In the genomic region with DNA sequence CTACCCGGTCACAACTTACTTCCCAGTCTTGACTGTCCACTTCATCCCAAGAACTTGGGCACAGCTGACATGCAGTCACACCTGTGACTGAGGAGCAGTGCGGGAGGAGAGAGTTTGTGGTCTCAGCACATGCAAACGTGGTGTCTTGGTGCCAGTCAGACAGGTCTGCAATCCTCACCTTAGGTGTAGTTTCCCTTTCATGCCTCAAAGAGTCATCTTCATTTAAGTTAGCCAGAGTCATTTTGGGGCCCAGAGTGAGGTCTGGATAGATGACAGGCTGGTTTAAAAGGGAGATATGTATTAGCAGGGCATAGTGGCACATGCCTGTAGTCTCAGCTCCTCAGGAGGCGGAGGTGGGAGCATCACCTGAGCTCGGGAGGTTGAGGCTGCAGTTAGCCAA, we compare ENCODE assay signal across 19 cellular contexts.
DNase-seq lines count a peak whose midpoint lies in the region; ATAC-seq, FAIRE-seq and TF ChIP-seq lines count a peak whose summit lies in the region.
"Had no signal": no experiment of that assay in that cellular context is flagged by ENCODE, and none has a peak within 500 bp of the region (broad histone marks: within the 10 kb centered on the region; RNA-seq: fewer than 3 reads in every experiment).

No MANE protein-coding gene starts in this region.

- H4K5ac ChIP-seq in H1 (ENCODE audit: insufficient read length, low read depth, low read length): no peak overlapping the region

- H3K79me2 ChIP-seq in H1 (ENCODE audit: control insufficient read depth in 1 of 2, insufficient read depth in 2 of 2, low read length in 2 of 2): no peaks in the 10 kb centered on the region

- POLR2A ChIA-PET in H1 (lab: Charles Lee; ENCODE audit: partially characterized antibody): no interaction called here

- no peak for TF ChIP-seq EP300 in H1 (IDR thresholded peaks at IDR 0.05; ENCODE audit: borderline replicate concordance in 1 of 2, low read depth in 2 of 2, low read length in 2 of 2)

- no peak for DNase-seq in activated naive CD8-positive, alpha-beta T cell treated with anti-CD3 and anti-CD28 coated beads for 36 hours
- no peak for DNase-seq in GM18507 (ENCODE audit: extremely low spot score, insufficient read length, low read depth)
- DNase-seq in H1 (ENCODE audit: low read depth in 1 of 2, low spot score in 2 of 2): no peak
- DNase-seq in stimulated activated effector memory CD8-positive, alpha-beta T cell treated with anti-CD3 and anti-CD28 coated beads, Interleukin-12 subunit alpha, Interleukin-12 subunit beta, amount 100 ng/mL, for 72 hours (ENCODE audit: low spot score in 2 of 2): no peak
- DNase-seq in stimulated activated CD4-positive, alpha-beta T cell treated with anti-CD3 and anti-CD28 coated beads, Interleukin-15, amount 100 ng/mL, for 24 hours: no peak
- DNase-seq: ACHN, AML-193, Calu3, GOT3, KBM-7, NCI-H1436, NCI-H2029, NCI-H2171, NCI-H446, NCI-H69, SHP77 treated with DMSO at 0.1 percent for 48 hours had no signal

- WGBS in H1 (ENCODE audit: extremely low coverage in 1 of 2, insufficient coverage in 1 of 2, insufficient read length in 1 of 2, insufficient replicate concordance in 2 of 2, low coverage in 1 of 2, low lambda C conversion rate in 2 of 2, missing lambda C conversion rate in 1 of 2), 2 experiments: 92% methylated on average over 4 of the region's 5 CpGs; no CpG with 5 or more reads in 1 of the 2 experiments

- no peak overlapping the region for H2BK20ac ChIP-seq in H1 (ENCODE audit: low read length)

- H3K4me3 Mint-ChIP-seq in activated naive CD8-positive, alpha-beta T cell: no peak overlapping the region
- H3K4me3 Mint-ChIP-seq in activated naive CD8-positive, alpha-beta T cell treated with anti-CD3 and anti-CD28 coated beads for 36 hours: no peak overlapping the region
- H3K4me3 Mint-ChIP-seq in stimulated activated effector memory CD8-positive, alpha-beta T cell treated with anti-CD3 and anti-CD28 coated beads, Interleukin-12 subunit alpha, Interleukin-12 subunit beta, amount 100 ng/mL, for 72 hours: no peak overlapping the region
- H3K4me3 Mint-ChIP-seq: CD14-positive monocyte had no signal

- H3K9me3 ChIP-seq in H1 (ENCODE audit: insufficient read depth in 2 of 2, low read depth in 1 of 2, low read length in 1 of 2): no peaks in the 10 kb centered on the region

- FAIRE-seq in GM18507 (lab: Jason Lieb, UNC) (peak; percentile 56), H1 (lab: Jason Lieb, UNC) (no peak)

- TF ChIP-seq POLR2A in H1 (IDR thresholded peaks at IDR 0.05; ENCODE audit: control extremely low read depth in 1 of 2, low read depth in 2 of 2, low read length in 2 of 2): no peak

- no peak overlapping the region for H2BK12ac ChIP-seq in H1 (ENCODE audit: low read depth, low read length)

- H2BK5ac ChIP-seq in H1 (ENCODE audit: low read depth, low read length): no peak overlapping the region

- no peak overlapping the region for H2AFZ ChIP-seq in H1 (ENCODE audit: low read length)

- H2AK5ac ChIP-seq in H1 (ENCODE audit: low read depth, low read length): no peak overlapping the region

- no peak overlapping the region for H3K14ac ChIP-seq in H1 (ENCODE audit: insufficient read length)

- H3K4me3 ChIP-seq in H1 (ENCODE audit: extremely low read depth in 1 of 4, insufficient read depth in 2 of 4, low read depth in 3 of 4, low read length in 4 of 4): no peak overlapping the region

- no peak overlapping the region for H3K56ac ChIP-seq in H1 (replicated peaks; ENCODE audit: insufficient read length, low read depth, low read length)

- H3K9me3 Mint-ChIP-seq in activated naive CD8-positive, alpha-beta T cell (ENCODE audit: low read depth): no peaks in the 10 kb centered on the region
- H3K9me3 Mint-ChIP-seq in activated naive CD8-positive, alpha-beta T cell treated with anti-CD3 and anti-CD28 coated beads for 36 hours: no peaks in the 10 kb centered on the region
- H3K9me3 Mint-ChIP-seq in stimulated activated effector memory CD8-positive, alpha-beta T cell treated with anti-CD3 and anti-CD28 coated beads, Interleukin-12 subunit alpha, Interleukin-12 subunit beta, amount 100 ng/mL, for 72 hours: no peaks in the 10 kb centered on the region
- H3K9me3 Mint-ChIP-seq: CD14-positive monocyte had no signal

- peaks cover 17% of the 10 kb centered on the region for H3K36me3 Mint-ChIP-seq in activated naive CD8-positive, alpha-beta T cell
- peaks cover 40% of the 10 kb centered on the region for H3K36me3 Mint-ChIP-seq in activated naive CD8-positive, alpha-beta T cell treated with anti-CD3 and anti-CD28 coated beads for 36 hours
- H3K36me3 Mint-ChIP-seq in stimulated activated effector memory CD8-positive, alpha-beta T cell treated with anti-CD3 and anti-CD28 coated beads, Interleukin-12 subunit alpha, Interleukin-12 subunit beta, amount 100 ng/mL, for 72 hours: peaks cover 52% of the 10 kb centered on the region

- no peak overlapping the region for H3K4ac ChIP-seq in H1 (replicated peaks; ENCODE audit: insufficient read length, low read depth, low read length)

- TF ChIP-seq CTCF in H1 (IDR thresholded peaks at IDR 0.05; ENCODE audit: control extremely low read depth in 1 of 3, insufficient read depth in 1 of 3, low read depth in 1 of 3, low read length in 3 of 3): no peak

- peaks cover 60% of the 10 kb centered on the region for H3K4me1 Mint-ChIP-seq in activated naive CD8-positive, alpha-beta T cell (ENCODE audit: low read depth)
- peaks cover 59% of the 10 kb centered on the region for H3K4me1 Mint-ChIP-seq in activated naive CD8-positive, alpha-beta T cell treated with anti-CD3 and anti-CD28 coated beads for 36 hours
- peaks cover 51% of the 10 kb centered on the region for H3K4me1 Mint-ChIP-seq in stimulated activated effector memory CD8-positive, alpha-beta T cell treated with anti-CD3 and anti-CD28 coated beads, Interleukin-12 subunit alpha, Interleukin-12 subunit beta, amount 100 ng/mL, for 72 hours

- H3K27me3 ChIP-seq in H1 (replicated peaks in 1 of 4; ENCODE audit: control insufficient read depth in 3 of 4, extremely low read depth in 1 of 4, insufficient read depth in 3 of 4, low read length in 3 of 4): no peaks in the 10 kb centered on the region

- H3K23me2 ChIP-seq in H1 (ENCODE audit: low read depth, low read length): no peaks in the 10 kb centered on the region

- no peaks in the 10 kb centered on the region; the same call in 1 of the 2 replicates for H3K79me1 ChIP-seq in H1 (ENCODE audit: low read depth, low read length)

- no peak overlapping the region; the same call in 1 of the 2 replicates for H3K27ac ChIP-seq in H1 (ENCODE audit: low read depth, low read length)

- no peak overlapping the region for H4K8ac ChIP-seq in H1 (ENCODE audit: extremely low read depth, insufficient read depth, low read length)

- no peak overlapping the region for H3K23ac ChIP-seq in H1 (ENCODE audit: insufficient read length)

- ATAC-seq in stimulated activated effector memory CD8-positive, alpha-beta T cell treated with anti-CD3 and anti-CD28 coated beads, Interleukin-12 subunit alpha, Interleukin-12 subunit beta, amount 100 ng/mL, for 72 hours: peak; percentile 56
- ATAC-seq in GM18520 (IDR thresholded peaks at IDR 0.05; ENCODE audit: unreplicated experiment): no peak

- peaks cover 16 to 34% (median 28%) of the 10 kb centered on the region in 4 experiments; a peak in 7 of 8 replicates for H3K36me3 ChIP-seq in H1 (ENCODE audit: control insufficient read depth in 2 of 4, insufficient read depth in 4 of 4, low read length in 3 of 4)

- peak overlapping the region; percentile 61 for H3K27ac Mint-ChIP-seq in activated naive CD8-positive, alpha-beta T cell
- H3K27ac Mint-ChIP-seq in activated naive CD8-positive, alpha-beta T cell treated with anti-CD3 and anti-CD28 coated beads for 36 hours: no peak overlapping the region
- H3K27ac Mint-ChIP-seq in stimulated activated effector memory CD8-positive, alpha-beta T cell treated with anti-CD3 and anti-CD28 coated beads, Interleukin-12 subunit alpha, Interleukin-12 subunit beta, amount 100 ng/mL, for 72 hours: peak overlapping the region; percentile 50

- no peak overlapping the region for H4K91ac ChIP-seq in H1 (replicated peaks; ENCODE audit: insufficient read length, low read length)

- no peak overlapping the region for H3K9ac ChIP-seq in H1 (replicated peaks in 1 of 4; ENCODE audit: extremely low read depth in 1 of 4, low read depth in 3 of 4, low read length in 3 of 4)

- no peaks in the 10 kb centered on the region for H3K27me3 Mint-ChIP-seq in activated naive CD8-positive, alpha-beta T cell
- no peaks in the 10 kb centered on the region for H3K27me3 Mint-ChIP-seq in activated naive CD8-positive, alpha-beta T cell treated with anti-CD3 and anti-CD28 coated beads for 36 hours

- CTCF ChIA-PET in H1 (lab: Charles Lee; ENCODE audit: partially characterized antibody): interaction anchor here (1.0 kb wide), 1 partner anchor 16 kb away, joined by 5 read pairs; no protein-coding TSS in a partner anchor

- no peak overlapping the region for H3K18ac ChIP-seq in H1 (ENCODE audit: extremely low read depth, low read length)

- no peak overlapping the region for H3K4me2 ChIP-seq in H1 (ENCODE audit: insufficient read depth in 1 of 2, low read depth in 2 of 2, low read length in 2 of 2)

- H3K4me1 ChIP-seq in H1 (replicated peaks in 1 of 4; ENCODE audit: control insufficient read depth in 3 of 4, insufficient read depth in 4 of 4, low read length in 3 of 4): peaks cover 0 to 5% (median 2%) of the 10 kb centered on the region in 4 experiments; a peak in 2 of 7 replicates

- 0 out of 2 replicates have a peak overlapping the region, but pooled peaks have one; percentile 31 for H2BK15ac ChIP-seq in H1 (ENCODE audit: low read length)

- TF ChIP-seq RAD21 in H1 (IDR thresholded peaks at IDR 0.05 in 1 of 2, conservative IDR thresholded peaks at IDR 0.05 in 1 of 2; ENCODE audit: low read depth in 2 of 2, low read length in 2 of 2): no peak

- H4K20me1 ChIP-seq in H1 (replicated peaks in 1 of 2; ENCODE audit: control insufficient read depth in 1 of 2, insufficient read depth in 2 of 2, low read length in 2 of 2): no peaks in the 10 kb centered on the region

- no peak overlapping the region for H2BK120ac ChIP-seq in H1 (replicated peaks; ENCODE audit: low read depth, low read length)

TF ChIP-seq in H1, 55 proteins besides CTCF, POLR2A, EP300 and RAD21:
- TF ChIP-seq EZH2 (IDR thresholded peaks at IDR 0.05; ENCODE audit: low read depth, low read length, severe bottlenecking) (no peak), NRF1 (IDR thresholded peaks at IDR 0.05; ENCODE audit: low read depth, low read length) (no peak), PHF8 (conservative IDR thresholded peaks at IDR 0.05; ENCODE audit: low read depth, low read length) (no peak), CHD2 (IDR thresholded peaks at IDR 0.05; ENCODE audit: low read length) (no peak), SIRT6 (IDR thresholded peaks at IDR 0.05; ENCODE audit: low read length) (no peak), CHD1 (IDR thresholded peaks at IDR 0.05; ENCODE audit: low read depth, low read length) (no peak), SRF (IDR thresholded peaks at IDR 0.05; ENCODE audit: low read depth, low read length) (no peak), CREB1 (IDR thresholded peaks at IDR 0.05) (no peak), RFX5 (IDR thresholded peaks at IDR 0.05; ENCODE audit: borderline replicate concordance, low read depth, low read length) (no peak)
TF ChIP-seq in H1: peak in this region for 0.
